In the genomic region with DNA sequence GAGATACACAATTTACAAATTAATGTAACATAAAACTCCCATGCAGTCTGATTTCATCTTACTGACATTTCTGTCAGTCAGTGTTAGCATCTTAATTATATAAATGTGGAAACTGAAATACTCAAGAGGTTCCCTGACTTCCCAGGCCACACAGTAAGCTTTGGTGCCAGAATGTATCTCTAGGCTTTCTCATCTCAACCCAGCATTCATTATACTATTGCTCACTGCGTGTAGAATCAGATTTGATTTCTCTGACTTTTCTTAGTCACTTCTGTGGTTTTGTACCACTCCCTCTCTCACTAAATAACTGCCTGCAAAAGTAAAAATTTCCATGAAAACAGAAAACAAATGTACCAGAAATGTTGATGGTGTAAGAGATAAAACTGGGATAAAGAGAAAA, we compare ENCODE assay signal across 15 cellular contexts. TPM values are rescaled to one million over a fixed set of nuclear protein-coding genes. Genes with fewer than 3 reads are reported as not detected.
DNase-seq lines count a peak whose midpoint lies in the region; ATAC-seq and TF ChIP-seq lines count a peak whose summit lies in the region.
"Had no signal": no experiment of that assay in that cellular context is flagged by ENCODE, and none has a peak within 500 bp of the region (broad histone marks: within the 10 kb centered on the region; RNA-seq: fewer than 3 reads in every experiment).

No MANE protein-coding gene starts in this region.

- H3K27me3 Mint-ChIP-seq in mesothelial cell of epicardium (ENCODE audit: low read depth), result no peaks in the 10 kb centered on the region
- H3K27me3 Mint-ChIP-seq in activated CD8-positive, alpha-beta T cell treated with anti-CD3 and anti-CD28 coated beads for 36 hours, result peaks cover 3% of the 10 kb centered on the region
- H3K27me3 Mint-ChIP-seq: CD4-positive, alpha-beta T cell had no signal

- H3K36me3 Mint-ChIP-seq in mesothelial cell of epicardium, result no peaks in the 10 kb centered on the region
- H3K36me3 Mint-ChIP-seq in activated CD8-positive, alpha-beta T cell treated with anti-CD3 and anti-CD28 coated beads for 36 hours (ENCODE audit: low read depth), result no peaks in the 10 kb centered on the region
- H3K36me3 Mint-ChIP-seq: brain had no signal

- H3K27ac Mint-ChIP-seq in mesothelial cell of epicardium, result peak overlapping the region; percentile 73
- no peak overlapping the region for H3K27ac Mint-ChIP-seq in activated CD8-positive, alpha-beta T cell treated with anti-CD3 and anti-CD28 coated beads for 36 hours
- H3K27ac Mint-ChIP-seq: CD4-positive, alpha-beta T cell; nephron had no signal

- no peak for ATAC-seq in activated CD8-positive, alpha-beta T cell treated with anti-CD3 and anti-CD28 coated beads for 36 hours

- no peak overlapping the region for H3K4me3 Mint-ChIP-seq in mesothelial cell of epicardium
- H3K4me3 Mint-ChIP-seq in activated CD8-positive, alpha-beta T cell treated with anti-CD3 and anti-CD28 coated beads for 36 hours, result no peak overlapping the region
- H3K4me3 Mint-ChIP-seq: brain; CD4-positive, alpha-beta T cell; nephron had no signal

- TF ChIP-seq CTCF in cardiac fibroblast (IDR thresholded peaks at IDR 0.05; ENCODE audit: low read depth, low read length), result no peak
- TF ChIP-seq CTCF in mesothelial cell of epicardium (IDR thresholded peaks at IDR 0.05; ENCODE audit: unreplicated experiment), result no peak
- TF ChIP-seq CTCF in RWPE1 (conservative IDR thresholded peaks at IDR 0.05; ENCODE audit: low read depth), result no peak
- TF ChIP-seq CTCF in GM20000 (IDR thresholded peaks at IDR 0.05; ENCODE audit: extremely low read depth, missing control alignments), result no peak
- no peak for TF ChIP-seq CTCF in activated CD8-positive, alpha-beta T cell treated with anti-CD3 and anti-CD28 coated beads for 36 hours (IDR thresholded peaks at IDR 0.05)

- intact Hi-C loops in activated CD8-positive, alpha-beta T cell treated with anti-CD3 and anti-CD28 coated beads for 36 hours (cut with micrococcal nuclease), result no loop called here

- POLR2A ChIA-PET in RWPE1 (lab: Yijun Ruan, JAX; ENCODE audit: low non-redundant PET), result no interaction called here
- POLR2A ChIA-PET in activated CD8-positive, alpha-beta T cell treated with anti-CD3 and anti-CD28 coated beads for 36 hours (lab: Charles Lee), result no interaction called here

- H3K27ac ChIP-seq in RWPE1, result no peak overlapping the region
- H3K27ac ChIP-seq: HL-60 had no signal

- DNase-seq in AG08396 (ENCODE audit: low spot score) (peak; percentile 23), LHCN-M2 (ENCODE audit: low read depth) (peak; percentile 85), cardiac fibroblast (ENCODE audit: low read depth in 2 of 2) (peak; percentile 56 to 81), mesothelial cell of epicardium (ENCODE audit: low spot score in 2 of 2, unreplicated experiment in 2 of 2) (no peak), RWPE1 (ENCODE audit: low spot score) (no peak), GM20000 (ENCODE audit: low spot score) (no peak), NCI-H1092 treated with DMSO at 0.1 percent for 48 hours (lab: John Stamatoyannopoulos, UW) (no peak)
- no peak for DNase-seq in activated CD8-positive, alpha-beta T cell treated with anti-CD3 and anti-CD28 coated beads for 36 hours
- DNase-seq: CD4-positive, alpha-beta T cell; MM.1S; NCI-H345; RPMI8226 had no signal

- CTCF ChIA-PET in RWPE1 (lab: Yijun Ruan, JAX), result interaction anchor here (0.6 to 2.5 kb wide), 2 partner anchors 32 to 108 kb away, joined by 5 to 11 read pairs; partner anchors contain the start of gene CDKN2B
- CTCF ChIA-PET in activated CD8-positive, alpha-beta T cell treated with anti-CD3 and anti-CD28 coated beads for 36 hours (lab: Charles Lee), result interaction anchor here (1.2 to 11.3 kb wide), 6 partner anchors 9 to 230 kb away, joined by 3 to 149 read pairs (median 6); partner anchors contain the start of gene CDKN2B

- no peak overlapping the region for H3K4me3 ChIP-seq in cardiac fibroblast (replicated peaks in 1 of 2; ENCODE audit: low read depth in 2 of 2, low read length in 2 of 2)

- no peaks in the 10 kb centered on the region for H3K9me3 Mint-ChIP-seq in mesothelial cell of epicardium
- H3K9me3 Mint-ChIP-seq in activated CD8-positive, alpha-beta T cell treated with anti-CD3 and anti-CD28 coated beads for 36 hours, result no peaks in the 10 kb centered on the region
- H3K9me3 Mint-ChIP-seq: brain; CD4-positive, alpha-beta T cell; nephron had no signal

- peaks cover 54% of the 10 kb centered on the region for H3K4me1 Mint-ChIP-seq in mesothelial cell of epicardium
- peaks cover 26% of the 10 kb centered on the region for H3K4me1 Mint-ChIP-seq in activated CD8-positive, alpha-beta T cell treated with anti-CD3 and anti-CD28 coated beads for 36 hours (ENCODE audit: low read depth)
- H3K4me1 Mint-ChIP-seq: brain, nephron had no signal

RNA-seq across cellular contexts. Expression of gene CDKN2B, which starts 31.7 kb away (rescaled TPM):
- total RNA-seq in LHCN-M2 (2014; rRNA removed) (8.8 and 14.2 TPM in 2 replicates), mesothelial cell of epicardium (40.3 to 47.6 TPM (median 45.2 TPM) in 3 replicates)
- polyA plus RNA-seq in LHCN-M2 (2012), result 7.7 TPM
- not detected for total RNA-seq in activated CD8-positive, alpha-beta T cell treated with anti-CD3 and anti-CD28 coated beads for 36 hours
- total RNA-seq: CD4-positive, alpha-beta T cell had no signal

RNA-seq across cellular contexts. Expression of gene CDKN2B-AS1, which starts 46.2 kb away (rescaled TPM):
- total RNA-seq in LHCN-M2 (2014; rRNA removed), result 2.9 and 6.2 TPM in 2 replicates
- polyA plus RNA-seq in LHCN-M2 (2012), result 1.1 TPM
- total RNA-seq in mesothelial cell of epicardium, result 8.2 to 10.8 TPM (median 8.8 TPM) in 3 replicates
- total RNA-seq in activated CD8-positive, alpha-beta T cell treated with anti-CD3 and anti-CD28 coated beads for 36 hours, result under 1 TPM; 0.41 to 0.81 TPM

RNA-seq across cellular contexts. Expression of gene CDKN2A, which starts 46.6 kb away (rescaled TPM):
- total RNA-seq in LHCN-M2 (2014; rRNA removed), result 310 and 321 TPM in 2 replicates
- polyA plus RNA-seq in LHCN-M2 (2012), result 269 TPM
- 79.5 to 88.5 TPM (median 86.1 TPM) in 3 replicates for total RNA-seq in mesothelial cell of epicardium
- 1 to 10 TPM; 2.1 to 2.5 TPM for total RNA-seq in activated CD8-positive, alpha-beta T cell treated with anti-CD3 and anti-CD28 coated beads for 36 hours

Comparison
In these comparisons a context has a peak if more than half of its experiments do, and no peak if none do; other contexts are left out.
1. DNase-seq: peak in AG08396 (single experiment), LHCN-M2 (single experiment) and cardiac fibroblast (2 of 2); none in mesothelial cell of epicardium (0 of 2), RWPE1 (single experiment), GM20000 (single experiment), NCI-H1092 treated with DMSO at 0.1 percent for 48 hours (single experiment) and activated CD8-positive, alpha-beta T cell treated with anti-CD3 and anti-CD28 coated beads for 36 hours (single experiment).
2. RNA of gene CDKN2A, which starts 46.6 kb away (total RNA-seq): 310 to 321 TPM in LHCN-M2 and 79.5 to 88.5 TPM in mesothelial cell of epicardium; 2.1 to 2.5 TPM in activated CD8-positive, alpha-beta T cell treated with anti-CD3 and anti-CD28 coated beads for 36 hours; every median in the first group is over 10 times any median in the second.